1 cellular context compared by ENCODE assay signal in the genomic region with DNA sequence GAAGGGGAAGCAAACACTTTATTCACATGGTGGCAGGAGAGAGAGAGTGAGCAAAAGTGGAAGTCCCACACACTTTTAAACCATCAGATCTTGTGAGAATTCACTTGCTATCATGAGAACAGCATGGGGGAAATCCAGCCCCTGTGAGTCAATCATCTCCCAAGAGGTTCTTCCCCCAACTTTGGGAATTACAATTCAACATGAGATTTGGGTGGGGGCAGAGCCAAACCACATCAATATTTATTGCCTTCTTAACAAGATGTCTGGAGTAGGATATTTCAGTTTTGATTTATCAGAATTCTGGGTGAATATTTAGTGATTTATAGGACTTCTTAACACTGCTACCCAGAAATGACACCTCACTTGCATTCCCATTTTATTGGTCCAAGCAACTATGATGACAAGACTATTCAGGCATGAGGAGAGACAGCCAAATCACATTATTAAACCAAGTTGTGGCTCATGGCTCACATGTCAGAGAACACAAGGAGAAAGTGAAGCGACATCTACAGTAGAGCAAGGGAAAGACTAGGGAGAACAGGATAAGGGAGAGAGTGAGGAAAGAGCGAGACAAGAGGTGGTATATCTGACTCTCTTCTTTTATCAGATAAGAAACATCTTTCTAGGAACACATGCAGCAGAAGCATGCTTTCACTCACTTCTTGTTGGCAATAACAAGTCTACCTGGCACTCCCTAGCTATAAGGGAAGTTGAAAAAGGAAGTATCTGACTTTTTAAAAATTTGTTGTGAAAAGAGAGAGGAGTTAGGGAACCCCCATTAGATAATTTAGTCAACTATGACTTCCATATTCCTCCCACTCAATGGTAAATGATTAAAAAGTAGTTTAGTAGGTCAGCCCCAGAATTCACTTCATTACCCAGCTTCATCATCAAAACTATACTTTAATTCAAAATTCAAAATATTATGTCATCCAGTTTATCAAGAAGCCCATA.
TF ChIP-seq lines count a peak whose summit lies in the region.

No MANE protein-coding gene starts in this region.

TF ChIP-seq in GM12878, 131 proteins besides CTCF, POLR2A, EP300 and RAD21 (continued from another document):
- TF ChIP-seq, protein P1, sequence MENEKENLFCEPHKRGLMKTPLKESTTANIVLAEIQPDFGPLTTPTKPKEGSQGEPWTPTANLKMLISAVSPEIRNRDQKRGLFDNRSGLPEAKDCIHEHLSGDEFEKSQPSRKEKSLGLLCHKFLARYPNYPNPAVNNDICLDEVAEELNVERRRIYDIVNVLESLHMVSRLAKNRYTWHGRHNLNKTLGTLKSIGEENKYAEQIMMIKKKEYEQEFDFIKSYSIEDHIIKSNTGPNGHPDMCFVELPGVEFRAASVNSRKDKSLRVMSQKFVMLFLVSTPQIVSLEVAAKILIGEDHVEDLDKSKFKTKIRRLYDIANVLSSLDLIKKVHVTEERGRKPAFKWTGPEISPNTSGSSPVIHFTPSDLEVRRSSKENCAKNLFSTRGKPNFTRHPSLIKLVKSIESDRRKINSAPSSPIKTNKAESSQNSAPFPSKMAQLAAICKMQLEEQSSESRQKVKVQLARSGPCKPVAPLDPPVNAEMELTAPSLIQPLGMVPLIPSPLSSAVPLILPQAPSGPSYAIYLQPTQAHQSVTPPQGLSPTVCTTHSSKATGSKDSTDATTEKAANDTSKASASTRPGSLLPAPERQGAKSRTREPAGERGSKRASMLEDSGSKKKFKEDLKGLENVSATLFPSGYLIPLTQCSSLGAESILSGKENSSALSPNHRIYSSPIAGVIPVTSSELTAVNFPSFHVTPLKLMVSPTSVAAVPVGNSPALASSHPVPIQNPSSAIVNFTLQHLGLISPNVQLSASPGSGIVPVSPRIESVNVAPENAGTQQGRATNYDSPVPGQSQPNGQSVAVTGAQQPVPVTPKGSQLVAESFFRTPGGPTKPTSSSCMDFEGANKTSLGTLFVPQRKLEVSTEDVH (IDR thresholded peaks at IDR 0.05; ENCODE audit: low read depth, partially characterized antibody) = no peak
- TF ChIP-seq, protein P2, sequence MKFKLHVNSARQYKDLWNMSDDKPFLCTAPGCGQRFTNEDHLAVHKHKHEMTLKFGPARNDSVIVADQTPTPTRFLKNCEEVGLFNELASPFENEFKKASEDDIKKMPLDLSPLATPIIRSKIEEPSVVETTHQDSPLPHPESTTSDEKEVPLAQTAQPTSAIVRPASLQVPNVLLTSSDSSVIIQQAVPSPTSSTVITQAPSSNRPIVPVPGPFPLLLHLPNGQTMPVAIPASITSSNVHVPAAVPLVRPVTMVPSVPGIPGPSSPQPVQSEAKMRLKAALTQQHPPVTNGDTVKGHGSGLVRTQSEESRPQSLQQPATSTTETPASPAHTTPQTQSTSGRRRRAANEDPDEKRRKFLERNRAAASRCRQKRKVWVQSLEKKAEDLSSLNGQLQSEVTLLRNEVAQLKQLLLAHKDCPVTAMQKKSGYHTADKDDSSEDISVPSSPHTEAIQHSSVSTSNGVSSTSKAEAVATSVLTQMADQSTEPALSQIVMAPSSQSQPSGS (IDR thresholded peaks at IDR 0.05; ENCODE audit: low read length) = peak; percentile 86
- TF ChIP-seq, protein P3, sequence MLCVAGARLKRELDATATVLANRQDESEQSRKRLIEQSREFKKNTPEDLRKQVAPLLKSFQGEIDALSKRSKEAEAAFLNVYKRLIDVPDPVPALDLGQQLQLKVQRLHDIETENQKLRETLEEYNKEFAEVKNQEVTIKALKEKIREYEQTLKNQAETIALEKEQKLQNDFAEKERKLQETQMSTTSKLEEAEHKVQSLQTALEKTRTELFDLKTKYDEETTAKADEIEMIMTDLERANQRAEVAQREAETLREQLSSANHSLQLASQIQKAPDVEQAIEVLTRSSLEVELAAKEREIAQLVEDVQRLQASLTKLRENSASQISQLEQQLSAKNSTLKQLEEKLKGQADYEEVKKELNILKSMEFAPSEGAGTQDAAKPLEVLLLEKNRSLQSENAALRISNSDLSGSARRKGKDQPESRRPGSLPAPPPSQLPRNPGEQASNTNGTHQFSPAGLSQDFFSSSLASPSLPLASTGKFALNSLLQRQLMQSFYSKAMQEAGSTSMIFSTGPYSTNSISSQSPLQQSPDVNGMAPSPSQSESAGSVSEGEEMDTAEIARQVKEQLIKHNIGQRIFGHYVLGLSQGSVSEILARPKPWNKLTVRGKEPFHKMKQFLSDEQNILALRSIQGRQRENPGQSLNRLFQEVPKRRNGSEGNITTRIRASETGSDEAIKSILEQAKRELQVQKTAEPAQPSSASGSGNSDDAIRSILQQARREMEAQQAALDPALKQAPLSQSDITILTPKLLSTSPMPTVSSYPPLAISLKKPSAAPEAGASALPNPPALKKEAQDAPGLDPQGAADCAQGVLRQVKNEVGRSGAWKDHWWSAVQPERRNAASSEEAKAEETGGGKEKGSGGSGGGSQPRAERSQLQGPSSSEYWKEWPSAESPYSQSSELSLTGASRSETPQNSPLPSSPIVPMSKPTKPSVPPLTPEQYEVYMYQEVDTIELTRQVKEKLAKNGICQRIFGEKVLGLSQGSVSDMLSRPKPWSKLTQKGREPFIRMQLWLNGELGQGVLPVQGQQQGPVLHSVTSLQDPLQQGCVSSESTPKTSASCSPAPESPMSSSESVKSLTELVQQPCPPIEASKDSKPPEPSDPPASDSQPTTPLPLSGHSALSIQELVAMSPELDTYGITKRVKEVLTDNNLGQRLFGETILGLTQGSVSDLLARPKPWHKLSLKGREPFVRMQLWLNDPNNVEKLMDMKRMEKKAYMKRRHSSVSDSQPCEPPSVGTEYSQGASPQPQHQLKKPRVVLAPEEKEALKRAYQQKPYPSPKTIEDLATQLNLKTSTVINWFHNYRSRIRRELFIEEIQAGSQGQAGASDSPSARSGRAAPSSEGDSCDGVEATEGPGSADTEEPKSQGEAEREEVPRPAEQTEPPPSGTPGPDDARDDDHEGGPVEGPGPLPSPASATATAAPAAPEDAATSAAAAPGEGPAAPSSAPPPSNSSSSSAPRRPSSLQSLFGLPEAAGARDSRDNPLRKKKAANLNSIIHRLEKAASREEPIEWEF (IDR thresholded peaks at IDR 0.05; ENCODE audit: insufficient replicate concordance, low read depth, low read length) = peak; percentile 62
- TF ChIP-seq, protein P4, sequence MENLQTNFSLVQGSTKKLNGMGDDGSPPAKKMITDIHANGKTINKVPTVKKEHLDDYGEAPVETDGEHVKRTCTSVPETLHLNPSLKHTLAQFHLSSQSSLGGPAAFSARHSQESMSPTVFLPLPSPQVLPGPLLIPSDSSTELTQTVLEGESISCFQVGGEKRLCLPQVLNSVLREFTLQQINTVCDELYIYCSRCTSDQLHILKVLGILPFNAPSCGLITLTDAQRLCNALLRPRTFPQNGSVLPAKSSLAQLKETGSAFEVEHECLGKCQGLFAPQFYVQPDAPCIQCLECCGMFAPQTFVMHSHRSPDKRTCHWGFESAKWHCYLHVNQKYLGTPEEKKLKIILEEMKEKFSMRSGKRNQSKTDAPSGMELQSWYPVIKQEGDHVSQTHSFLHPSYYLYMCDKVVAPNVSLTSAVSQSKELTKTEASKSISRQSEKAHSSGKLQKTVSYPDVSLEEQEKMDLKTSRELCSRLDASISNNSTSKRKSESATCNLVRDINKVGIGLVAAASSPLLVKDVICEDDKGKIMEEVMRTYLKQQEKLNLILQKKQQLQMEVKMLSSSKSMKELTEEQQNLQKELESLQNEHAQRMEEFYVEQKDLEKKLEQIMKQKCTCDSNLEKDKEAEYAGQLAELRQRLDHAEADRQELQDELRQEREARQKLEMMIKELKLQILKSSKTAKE (IDR thresholded peaks at IDR 0.05; ENCODE audit: low read depth, poor library complexity, severe bottlenecking) = no peak
- 0 out of 2 replicates have a peak, but pooled peaks have one; percentile 9 for TF ChIP-seq BCL11A (IDR thresholded peaks at IDR 0.05; ENCODE audit: low read depth, low read length)
- peak; percentile 29; the same call in 1 of the 2 replicates for TF ChIP-seq SPI1 (IDR thresholded peaks at IDR 0.05; ENCODE audit: borderline replicate concordance, insufficient read depth, low read depth, low read length)
- peak; percentile 65; the same call in 1 of the 2 replicates for TF ChIP-seq HDGF (IDR thresholded peaks at IDR 0.05)
- TF ChIP-seq RELA (IDR thresholded peaks at IDR 0.05; ENCODE audit: borderline replicate concordance, partially characterized antibody) = peak; percentile 50
- peak; percentile 98 for TF ChIP-seq MEF2B (IDR thresholded peaks at IDR 0.05; ENCODE audit: partially characterized antibody, poor library complexity, severe bottlenecking)
- peak; percentile 59 for TF ChIP-seq ATF7 (IDR thresholded peaks at IDR 0.05; ENCODE audit: low read depth)
- TF ChIP-seq, protein P5, sequence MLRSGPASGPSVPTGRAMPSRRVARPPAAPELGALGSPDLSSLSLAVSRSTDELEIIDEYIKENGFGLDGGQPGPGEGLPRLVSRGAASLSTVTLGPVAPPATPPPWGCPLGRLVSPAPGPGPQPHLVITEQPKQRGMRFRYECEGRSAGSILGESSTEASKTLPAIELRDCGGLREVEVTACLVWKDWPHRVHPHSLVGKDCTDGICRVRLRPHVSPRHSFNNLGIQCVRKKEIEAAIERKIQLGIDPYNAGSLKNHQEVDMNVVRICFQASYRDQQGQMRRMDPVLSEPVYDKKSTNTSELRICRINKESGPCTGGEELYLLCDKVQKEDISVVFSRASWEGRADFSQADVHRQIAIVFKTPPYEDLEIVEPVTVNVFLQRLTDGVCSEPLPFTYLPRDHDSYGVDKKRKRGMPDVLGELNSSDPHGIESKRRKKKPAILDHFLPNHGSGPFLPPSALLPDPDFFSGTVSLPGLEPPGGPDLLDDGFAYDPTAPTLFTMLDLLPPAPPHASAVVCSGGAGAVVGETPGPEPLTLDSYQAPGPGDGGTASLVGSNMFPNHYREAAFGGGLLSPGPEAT (IDR thresholded peaks at IDR 0.05; ENCODE audit: low read depth) = peak; percentile 79; the same call in 1 of the 2 replicates
- no peak for TF ChIP-seq NR2F1 (conservative IDR thresholded peaks at IDR 0.05)
- TF ChIP-seq BHLHE40 (IDR thresholded peaks at IDR 0.05; ENCODE audit: borderline replicate concordance in 1 of 2, low read depth in 2 of 2, low read length in 1 of 2) = peak in 1 of 2 experiments; percentile 36; a peak in 1 of 4 replicates
- TF ChIP-seq IKZF2 (IDR thresholded peaks at IDR 0.05) = peak; percentile 74 to 79
- TF ChIP-seq ETV6 (conservative IDR thresholded peaks at IDR 0.05 in 1 of 2, IDR thresholded peaks at IDR 0.05 in 1 of 2; ENCODE audit: borderline replicate concordance in 1 of 2, low read depth in 1 of 2) = peak in 1 of 2 experiments; percentile 28; a peak in 1 of 4 replicates
- TF ChIP-seq, protein P6, sequence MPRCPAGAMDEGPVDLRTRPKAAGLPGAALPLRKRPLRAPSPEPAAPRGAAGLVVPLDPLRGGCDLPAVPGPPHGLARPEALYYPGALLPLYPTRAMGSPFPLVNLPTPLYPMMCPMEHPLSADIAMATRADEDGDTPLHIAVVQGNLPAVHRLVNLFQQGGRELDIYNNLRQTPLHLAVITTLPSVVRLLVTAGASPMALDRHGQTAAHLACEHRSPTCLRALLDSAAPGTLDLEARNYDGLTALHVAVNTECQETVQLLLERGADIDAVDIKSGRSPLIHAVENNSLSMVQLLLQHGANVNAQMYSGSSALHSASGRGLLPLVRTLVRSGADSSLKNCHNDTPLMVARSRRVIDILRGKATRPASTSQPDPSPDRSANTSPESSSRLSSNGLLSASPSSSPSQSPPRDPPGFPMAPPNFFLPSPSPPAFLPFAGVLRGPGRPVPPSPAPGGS (IDR thresholded peaks at IDR 0.05; ENCODE audit: borderline replicate concordance, insufficient read depth, low read depth, low read length, poor library complexity, severe bottlenecking) = peak; percentile 95
- TF ChIP-seq, protein P7, sequence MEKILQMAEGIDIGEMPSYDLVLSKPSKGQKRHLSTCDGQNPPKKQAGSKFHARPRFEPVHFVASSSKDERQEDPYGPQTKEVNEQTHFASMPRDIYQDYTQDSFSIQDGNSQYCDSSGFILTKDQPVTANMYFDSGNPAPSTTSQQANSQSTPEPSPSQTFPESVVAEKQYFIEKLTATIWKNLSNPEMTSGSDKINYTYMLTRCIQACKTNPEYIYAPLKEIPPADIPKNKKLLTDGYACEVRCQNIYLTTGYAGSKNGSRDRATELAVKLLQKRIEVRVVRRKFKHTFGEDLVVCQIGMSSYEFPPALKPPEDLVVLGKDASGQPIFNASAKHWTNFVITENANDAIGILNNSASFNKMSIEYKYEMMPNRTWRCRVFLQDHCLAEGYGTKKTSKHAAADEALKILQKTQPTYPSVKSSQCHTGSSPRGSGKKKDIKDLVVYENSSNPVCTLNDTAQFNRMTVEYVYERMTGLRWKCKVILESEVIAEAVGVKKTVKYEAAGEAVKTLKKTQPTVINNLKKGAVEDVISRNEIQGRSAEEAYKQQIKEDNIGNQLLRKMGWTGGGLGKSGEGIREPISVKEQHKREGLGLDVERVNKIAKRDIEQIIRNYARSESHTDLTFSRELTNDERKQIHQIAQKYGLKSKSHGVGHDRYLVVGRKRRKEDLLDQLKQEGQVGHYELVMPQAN (conservative IDR thresholded peaks at IDR 0.05) = no peak
- TF ChIP-seq IRF4 (IDR thresholded peaks at IDR 0.05; ENCODE audit: low read depth, low read length) = peak; percentile 70; the same call in 1 of the 2 replicates
- peak; percentile 78 for TF ChIP-seq RUNX3 (IDR thresholded peaks at IDR 0.05; ENCODE audit: low read length)
- peak; percentile 60; the same call in 1 of the 2 replicates for TF ChIP-seq NFIC (IDR thresholded peaks at IDR 0.05; ENCODE audit: low read depth, low read length)
- TF ChIP-seq ESRRA (IDR thresholded peaks at IDR 0.05; ENCODE audit: low read length) = no peak
- no peak for TF ChIP-seq YBX1 (IDR thresholded peaks at IDR 0.05)
- TF ChIP-seq TAF1 (IDR thresholded peaks at IDR 0.05; ENCODE audit: borderline replicate concordance, low read depth, low read length) = no peak
- peak; percentile 71; the same call in 1 of the 2 replicates for TF ChIP-seq FOXM1 (IDR thresholded peaks at IDR 0.05; ENCODE audit: low read depth, low read length)
- peak; percentile 33; the same call in 1 of the 2 replicates for TF ChIP-seq RAD51 (IDR thresholded peaks at IDR 0.05)
- TF ChIP-seq YY1 (IDR thresholded peaks at IDR 0.05; ENCODE audit: low read depth, low read length) = peak; percentile 41; the same call in 1 of the 2 replicates
